Comparison of ENCODE assay signal across 22 cellular contexts in the genomic region with DNA sequence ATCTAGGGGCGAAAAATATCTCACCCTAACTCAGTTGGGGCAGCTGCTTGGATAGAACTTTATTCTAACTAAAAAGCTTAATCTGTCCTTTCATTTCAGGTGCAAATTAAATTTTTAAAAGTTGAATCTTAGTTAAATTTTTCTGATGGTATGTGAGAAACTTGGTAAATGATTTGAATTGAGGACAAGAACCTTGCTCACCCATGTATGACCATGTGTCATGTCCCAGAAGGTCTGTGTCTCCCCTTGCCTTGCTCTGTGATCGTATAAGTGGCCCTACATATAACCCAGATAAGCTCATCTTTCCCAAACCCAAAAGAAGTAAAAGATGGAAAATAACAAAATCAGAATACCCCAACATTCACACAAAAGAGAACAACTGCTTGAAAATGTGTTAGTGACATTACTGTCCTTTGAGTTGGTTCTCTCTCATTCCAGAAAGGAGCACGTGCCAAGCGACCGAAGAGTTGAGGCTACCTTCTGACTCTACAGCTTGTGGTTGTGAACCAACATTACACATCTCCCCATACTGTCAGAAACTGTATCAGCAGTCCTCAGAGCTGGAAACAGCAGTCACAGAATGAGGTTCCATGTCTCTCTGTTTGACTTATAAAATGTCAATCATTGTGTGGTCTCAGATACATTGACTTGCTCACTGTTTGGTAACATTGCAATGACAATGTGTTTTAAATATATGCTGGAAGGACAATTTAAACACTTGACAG.
"Had no signal": no experiment of that assay in that cellular context is flagged by ENCODE, and none has a peak within 500 bp of the region (broad histone marks: within the 10 kb centered on the region; RNA-seq: fewer than 3 reads in every experiment).

No MANE protein-coding gene starts in this region.

- H3K36me3 Mint-ChIP-seq: T-cell had no signal

- ATAC-seq: esophagus mucosa, gastrocnemius medialis, heart left ventricle, left lobe of liver, T-cell had no signal

- H3K27ac ChIP-seq: gastrocnemius medialis, heart left ventricle had no signal

- H3K4me3 ChIP-seq: gastrocnemius medialis, heart left ventricle, lung had no signal

- H3K27me3 ChIP-seq: gastrocnemius medialis, heart left ventricle had no signal

- H3K4me1 Mint-ChIP-seq: neural crest cell, T-cell had no signal

- H3K27me3 Mint-ChIP-seq: activated B cell treated with CpG ODN at 0.5 μM for 24 hours; dendritic cell treated with granulocyte-macrophage colony-stimulating factor and Interleukin-4, amounts not matched to agents 40 ng/mL and 50 ng/mL, for 4 days had no signal

- DNase-seq: activated B cell treated with CpG ODN at 0.5 μM for 24 hours; activated CD4-positive, alpha-beta T cell treated with anti-CD3 and anti-CD28 coated beads, Interleukin-2, amount 50 U/mL, for 1 hour; activated effector memory CD4-positive, alpha-beta T cell treated with Interleukin-2 at 50 U/mL for 16 hours; activated naive CD4-positive, alpha-beta T cell treated with anti-CD3 and anti-CD28 coated beads, Interleukin-2, amount 50 U/mL, for 16 hours; activated T-cell treated with anti-CD3 and anti-CD28 coated beads for 4 hours; effector CD8-positive, alpha-beta T cell; gastrocnemius medialis; heart left ventricle; kidney; midbrain; stimulated activated CD4-positive, alpha-beta T cell treated with anti-CD3 and anti-CD28 coated beads, Interleukin-12 subunit alpha, Interleukin-12 subunit beta, amount 100 ng/mL, for 4 hours; stimulated activated CD4-positive, alpha-beta T cell treated with anti-CD3 and anti-CD28 coated beads, Interleukin-1b, Interleukin-23, amount 100 ng/mL, for 48 hours; stimulated activated CD8-positive, alpha-beta memory T cell treated with anti-CD3 and anti-CD28 coated beads, Interleukin-4, amount 100 ng/mL, for 48 hours; stimulated activated naive CD4-positive, alpha-beta T cell treated with Interleukin-2 at 50 U/mL for 16 hours; T-cell; T-helper 9 cell; trophoblast cell had no signal

- H3K4me3 Mint-ChIP-seq: activated B cell treated with CpG ODN at 0.5 μM for 24 hours; dendritic cell treated with granulocyte-macrophage colony-stimulating factor and Interleukin-4, amounts not matched to agents 40 ng/mL and 50 ng/mL, for 4 days; neural crest cell; T-cell had no signal

- H3K9me3 ChIP-seq: gastrocnemius medialis, heart left ventricle had no signal

- H3K36me3 ChIP-seq: gastrocnemius medialis, heart left ventricle had no signal

- H3K9me3 Mint-ChIP-seq: activated B cell treated with CpG ODN at 0.5 μM for 24 hours; dendritic cell treated with granulocyte-macrophage colony-stimulating factor and Interleukin-4, amounts not matched to agents 40 ng/mL and 50 ng/mL, for 4 days; neural crest cell; T-cell had no signal

- FAIRE-seq: kidney had no signal
